8 cellular contexts compared by ENCODE assay signal in genomic region chr2:174248187-174248997, GRCh38. TPM values are rescaled to one million over a fixed set of nuclear protein-coding genes. Genes with fewer than 3 reads are reported as not detected.
A peak's percentile ranks its signal among the peaks of the same experiment; 100 is the strongest.
DNase-seq lines count a peak whose midpoint lies in the region; ATAC-seq, FAIRE-seq and TF ChIP-seq lines count a peak whose summit lies in the region.

Gene OLA1 (minus strand): TSS chr2:174248532. CDS start chr2:174246815, 1,717 bp downstream.

- H3K4me3 Mint-ChIP-seq in T-helper 2 cell treated with Interferon-gamma antibody and Interleukin-4, amounts not matched to agents 5 μg/mL and 100 μg/mL, for 36 hours: peak within 1 kb of the TSS; percentile 84

- H3K9me3 ChIP-seq in ascending aorta (no peaks in the 10 kb centered on the region), right cardiac atrium (ENCODE audit: control insufficient read depth, low read length) (no peaks in the 10 kb centered on the region)

- H3K9me3 Mint-ChIP-seq in T-helper 2 cell treated with Interferon-gamma antibody and Interleukin-4, amounts not matched to agents 5 μg/mL and 100 μg/mL, for 36 hours: no peaks in the 10 kb centered on the region

- H3K27me3 Mint-ChIP-seq in T-helper 2 cell treated with Interferon-gamma antibody and Interleukin-4, amounts not matched to agents 5 μg/mL and 100 μg/mL, for 36 hours (ENCODE audit: low read depth): peaks cover 2% of the 10 kb centered on the region

- peak; percentile 90 for FAIRE-seq in urothelium cell line (lab: Jason Lieb, UNC)

- ATAC-seq in GM18508 (IDR thresholded peaks at IDR 0.05; ENCODE audit: insufficient read depth, unreplicated experiment) (peak; percentile 82), HG02981 (IDR thresholded peaks at IDR 0.05; ENCODE audit: unreplicated experiment) (peak; percentile 98), right cardiac atrium (peak; percentile 100)

- H3K4me1 Mint-ChIP-seq in T-helper 2 cell treated with Interferon-gamma antibody and Interleukin-4, amounts not matched to agents 5 μg/mL and 100 μg/mL, for 36 hours (ENCODE audit: low read depth): peaks cover 17% of the 10 kb centered on the region

- H3K27ac ChIP-seq in ascending aorta (peak within 1 kb of the TSS; percentile 68 to 91), right cardiac atrium (ENCODE audit: low read length) (peak within 1 kb of the TSS; percentile 87)

- TF ChIP-seq CTCF in ascending aorta (IDR thresholded peaks at IDR 0.05): peak in 1 of 3 experiments; percentile 3

- DNase-seq in NCI-H2029 (lab: John Stamatoyannopoulos, UW): peak; percentile 93
- DNase-seq in T-helper 2 cell treated with Interferon-gamma antibody and Interleukin-4, amounts not matched to agents 5 μg/mL and 100 μg/mL, for 36 hours (ENCODE audit: low spot score): peak; percentile 96
- peak; percentile 75 to 96 for DNase-seq in ascending aorta (ENCODE audit: low spot score in 2 of 2)
- DNase-seq in right cardiac atrium: peak; percentile 95 to 98 (median 98)
- DNase-seq in pulmonary artery endothelial cell (ENCODE audit: low read depth, low spot score): peak; percentile 78
- DNase-seq in urothelium cell line (ENCODE audit: low spot score): peak; percentile 98

- intact Hi-C loops in ascending aorta (cut with DNase I): loop anchor here (1.0 to 10.0 kb wide), 5 partner anchors 94 to 1694 kb away; partner anchors contain the start of genes GPR155 and PDK1
- intact Hi-C loops in right cardiac atrium (cut with DNase I): no loop called here

- under 1% methylated on average over 85 of the region's 85 CpGs for WGBS in right cardiac atrium

- H3K4me1 ChIP-seq in ascending aorta (peaks cover 5 to 6% of the 10 kb centered on the region in 2 donors), right cardiac atrium (ENCODE audit: control insufficient read depth, insufficient read depth, low read length) (no peaks in the 10 kb centered on the region)

- H3K4me3 ChIP-seq in ascending aorta (peak within 1 kb of the TSS; percentile 77 to 91), right cardiac atrium (ENCODE audit: low read length) (peak within 1 kb of the TSS; percentile 77)

- no peaks in the 10 kb centered on the region for H3K36me3 ChIP-seq in ascending aorta

- peaks cover 15% of the 10 kb centered on the region for H3K36me3 Mint-ChIP-seq in T-helper 2 cell treated with Interferon-gamma antibody and Interleukin-4, amounts not matched to agents 5 μg/mL and 100 μg/mL, for 36 hours (ENCODE audit: low read depth)

- H3K27me3 ChIP-seq in ascending aorta (no peaks in the 10 kb centered on the region), right cardiac atrium (ENCODE audit: control insufficient read depth, insufficient read depth) (no peaks in the 10 kb centered on the region)

- peak within 1 kb of the TSS; percentile 82 for H3K27ac Mint-ChIP-seq in T-helper 2 cell treated with Interferon-gamma antibody and Interleukin-4, amounts not matched to agents 5 μg/mL and 100 μg/mL, for 36 hours

RNA-seq across cellular contexts. Expression of gene OLA1, which starts in this region (rescaled TPM):
- total RNA-seq in ascending aorta (29.5 TPM), right cardiac atrium (10 to 100 TPM; 66.9 to 84.4 (median 73.0) TPM), pulmonary artery endothelial cell (123 and 127 TPM in 2 replicates)
- polyA plus RNA-seq in right cardiac atrium: 73.6 TPM

Comparison
In these comparisons a context has a peak if more than half of its experiments do, and no peak if none do; other contexts are left out.
1. Peak in every context shown above with its lines: DNase-seq, ATAC-seq, H3K4me3 ChIP-seq and H3K27ac ChIP-seq.